ENCODE assay signal across 16 cellular contexts in genomic region chr11:647672-648158, GRCh38. TPM values are rescaled to one million over a fixed set of nuclear protein-coding genes. Genes with fewer than 3 reads are reported as not detected.
DNase-seq lines count a peak whose midpoint lies in the region; ATAC-seq, FAIRE-seq and TF ChIP-seq lines count a peak whose summit lies in the region.
"Not testable (repeated sequence)": the region's sequence is repeated elsewhere in the genome, so short reads cannot be mapped to it uniquely, and the experiment has no call there.
"Had no signal": no experiment of that assay in that cellular context is flagged by ENCODE, and none has a peak within 500 bp of the region (broad histone marks: within the 10 kb centered on the region; RNA-seq: fewer than 3 reads in every experiment).

No MANE protein-coding gene starts in this region.

- not testable (repeated sequence) for H3K9me2 ChIP-seq in hepatocyte (replicated peaks; ENCODE audit: insufficient read depth)

- TF ChIP-seq RAD21 in HepG2 (CRISPR knock-in tag; IDR thresholded peaks at IDR 0.05), result not testable (repeated sequence)

- H3K27ac ChIP-seq in HEK293 (ENCODE audit: extremely low read depth, low read depth, low read length); hepatocyte; HepG2 (ENCODE audit: extremely low read length, insufficient read depth, low read length); osteoblast (ENCODE audit: low read depth, low read length): not testable (repeated sequence)

- not testable (repeated sequence) for H3K4me1 Mint-ChIP-seq in WTC11; endothelial cell (ENCODE audit: unreplicated experiment)
- H3K4me1 Mint-ChIP-seq in stimulated activated naive B cell treated with anti-CD40 and anti-IgM and Interleukin-4, amounts not matched to agents 10 μg/mL and 1 μg/mL and 100 μg/mL, for 72 hours, result peaks cover 0 to 11% of the 10 kb centered on the region in 2 donors

- not testable (repeated sequence) for H3K4me3 Mint-ChIP-seq in WTC11; stimulated activated naive B cell treated with anti-CD40 and anti-IgM and Interleukin-4, amounts not matched to agents 10 μg/mL and 1 μg/mL and 100 μg/mL, for 72 hours
- peak overlapping the region; percentile 35 for H3K4me3 Mint-ChIP-seq in endothelial cell (ENCODE audit: unreplicated experiment)

- peaks cover 16 to 80% of the 10 kb centered on the region in 2 experiments; a peak in 2 of 3 replicates for H3K36me3 ChIP-seq in HEK293 (ENCODE audit: control insufficient read depth in 2 of 2, insufficient read depth in 1 of 2, low read length in 2 of 2)
- H3K36me3 ChIP-seq in hepatocyte (replicated peaks; ENCODE audit: insufficient read depth, low read depth), result not testable (repeated sequence)
- H3K36me3 ChIP-seq in HepG2 (replicated peaks in 1 of 2; ENCODE audit: control insufficient read depth in 1 of 2, insufficient read depth in 2 of 2, low read length in 2 of 2), result peaks cover 4 to 20% of the 10 kb centered on the region in 2 experiments
- peaks cover 11% of the 10 kb centered on the region for H3K36me3 ChIP-seq in osteoblast (ENCODE audit: insufficient read depth, low read length)

- H3K4me2 ChIP-seq in hepatocyte; HepG2 (ENCODE audit: low read depth, low read length); osteoblast (ENCODE audit: insufficient read depth, low read length): not testable (repeated sequence)

- not testable (repeated sequence) for H3K4me1 ChIP-seq in HEK293 (ENCODE audit: control insufficient read depth, insufficient read depth, low read length); hepatocyte (ENCODE audit: insufficient read depth); osteoblast (ENCODE audit: insufficient read depth, low read length)
- peaks cover 12% of the 10 kb centered on the region; the same call in 1 of the 2 replicates for H3K4me1 ChIP-seq in HepG2 (ENCODE audit: insufficient read depth, low read length)

- not testable (repeated sequence) for H3K4me3 ChIP-seq in HEK293 (ENCODE audit: low read depth, low read length); hepatocyte; HepG2 (replicated peaks in 1 of 3; ENCODE audit: insufficient read depth in 1 of 3, low read depth in 2 of 3, low read length in 3 of 3); osteoblast (ENCODE audit: insufficient read depth, low read length)

- H3K9me3 ChIP-seq in HEK293 (ENCODE audit: control insufficient read depth, insufficient read depth, low read depth, low read length); hepatocyte (ENCODE audit: low read depth); HepG2 (ENCODE audit: low read length); osteoblast (ENCODE audit: low read depth, low read length): not testable (repeated sequence)

- TF ChIP-seq CTCF in HEK293 (tag by site-specific recombination; IDR thresholded peaks at IDR 0.05); WTC11 (IDR thresholded peaks at IDR 0.05); endothelial cell (IDR thresholded peaks at IDR 0.05; ENCODE audit: unreplicated experiment); hepatocyte (IDR thresholded peaks at IDR 0.05; ENCODE audit: poor library complexity); HepG2 (CRISPR knock-in tag; IDR thresholded peaks at IDR 0.05); osteoblast (IDR thresholded peaks at IDR 0.05; ENCODE audit: extremely low read depth, low read depth, low read length): not testable (repeated sequence)

- not testable (repeated sequence) for FAIRE-seq in HepG2 (lab: Jason Lieb, UNC)

- not testable (repeated sequence) for DNase-seq in WTC11 (ENCODE audit: low spot score); endothelial cell (ENCODE audit: low spot score); HepG2 (ENCODE audit: low spot score); stimulated activated naive B cell treated with anti-CD40 and anti-IgM and Interleukin-4, amounts not matched to agents 10 μg/mL and 1 μg/mL and 100 μg/mL, for 72 hours
- DNase-seq in hepatocyte (ENCODE audit: low spot score) (peak; percentile 46), osteoblast (ENCODE audit: insufficient read length, low spot score, missing footprints) (peak; percentile 62)

- peak overlapping the region; percentile 80; the same call in 1 of the 2 replicates for H3K27ac Mint-ChIP-seq in WTC11
- H3K27ac Mint-ChIP-seq in endothelial cell (ENCODE audit: unreplicated experiment), result not testable (repeated sequence)
- peak overlapping the region; percentile 42 for H3K27ac Mint-ChIP-seq in stimulated activated naive B cell treated with anti-CD40 and anti-IgM and Interleukin-4, amounts not matched to agents 10 μg/mL and 1 μg/mL and 100 μg/mL, for 72 hours

- H3K79me2 ChIP-seq in hepatocyte; HepG2 (ENCODE audit: insufficient read depth, low read length); osteoblast (ENCODE audit: insufficient read depth, low read length): not testable (repeated sequence)

- POLR2A ChIA-PET in HEK293 (lab: Yijun Ruan, JAX); WTC11 (lab: Charles Lee); HepG2 (lab: Yijun Ruan, JAX): not testable (repeated sequence)

- intact Hi-C loops in HepG2 (cut with micrococcal nuclease; ENCODE audit: unreplicated experiment), result not testable (repeated sequence)

- not testable (repeated sequence) for H3K9me3 Mint-ChIP-seq in WTC11; endothelial cell (ENCODE audit: unreplicated experiment); stimulated activated naive B cell treated with anti-CD40 and anti-IgM and Interleukin-4, amounts not matched to agents 10 μg/mL and 1 μg/mL and 100 μg/mL, for 72 hours

- not testable (repeated sequence) for ATAC-seq in WTC11; HepG2; stimulated activated naive B cell treated with anti-CD40 and anti-IgM and Interleukin-4, amounts not matched to agents 10 μg/mL and 1 μg/mL and 100 μg/mL, for 72 hours (replicated peaks)

- H3K27me3 ChIP-seq in hepatocyte; HepG2 (ENCODE audit: control insufficient read depth in 1 of 2, insufficient read depth in 2 of 2, low read length in 2 of 2); osteoblast (ENCODE audit: insufficient read depth, low read length): not testable (repeated sequence)

- not testable (repeated sequence) for H2AFZ ChIP-seq in hepatocyte; HepG2 (ENCODE audit: low read length); osteoblast (ENCODE audit: low read length)

- 81% methylated on average over 9 of the region's 14 CpGs for WGBS in hepatocyte (ENCODE audit: low lambda C conversion rate, missing lambda C conversion rate)
- 78% methylated on average over 9 of the region's 14 CpGs for WGBS in HepG2 (ENCODE audit: low lambda C conversion rate)

- peaks cover 26% of the 10 kb centered on the region for H3K36me3 Mint-ChIP-seq in WTC11
- peaks cover 13% of the 10 kb centered on the region for H3K36me3 Mint-ChIP-seq in endothelial cell (ENCODE audit: low read depth, unreplicated experiment)
- H3K36me3 Mint-ChIP-seq in stimulated activated naive B cell treated with anti-CD40 and anti-IgM and Interleukin-4, amounts not matched to agents 10 μg/mL and 1 μg/mL and 100 μg/mL, for 72 hours, result peaks cover 19 to 44% of the 10 kb centered on the region in 2 donors

- TF ChIP-seq POLR2A in HepG2 (IDR thresholded peaks at IDR 0.05; ENCODE audit: insufficient read depth in 1 of 2, low read depth in 2 of 2, low read length in 2 of 2), result not testable (repeated sequence)

- CTCF ChIA-PET in HEK293 (lab: Yijun Ruan, JAX); WTC11 (lab: Charles Lee); HepG2 (lab: Yijun Ruan, JAX; ENCODE audit: low intra/inter-chr PET ratio, low total read pairs): not testable (repeated sequence)

- BruUV-seq in HepG2 (replicated peaks; lab: Mats Ljungman, UMichigan), result not testable (repeated sequence)

- not testable (repeated sequence) for H4K20me1 ChIP-seq in hepatocyte (ENCODE audit: insufficient read depth, poor library complexity, severe bottlenecking); HepG2 (ENCODE audit: insufficient read depth, low read length); osteoblast (ENCODE audit: insufficient read depth, low read length)

- H3K9ac ChIP-seq in HepG2 (ENCODE audit: insufficient read depth, low read depth, low read length), result not testable (repeated sequence)

- not testable (repeated sequence) for TF ChIP-seq EP300 in HepG2 (IDR thresholded peaks at IDR 0.05; ENCODE audit: low read depth in 2 of 2, low read length in 2 of 2); HepG2 (CRISPR knock-in tag; IDR thresholded peaks at IDR 0.05; ENCODE audit: borderline replicate concordance)

- in situ Hi-C loops in HepG2 (cut with HindIII; ENCODE audit: extremely low pct_ligation_motif_present, low pct_unique_long_range_greater_than_20kb), result not testable (repeated sequence)

- H3K27me3 Mint-ChIP-seq in WTC11 (ENCODE audit: low read depth); stimulated activated naive B cell treated with anti-CD40 and anti-IgM and Interleukin-4, amounts not matched to agents 10 μg/mL and 1 μg/mL and 100 μg/mL, for 72 hours: not testable (repeated sequence)
- peaks cover 14% of the 10 kb centered on the region for H3K27me3 Mint-ChIP-seq in endothelial cell (ENCODE audit: unreplicated experiment)

RNA-seq across cellular contexts. Expression of gene DRD4, which starts 10.6 kb away (rescaled TPM):
- total RNA-seq in WTC11 (2021) (3.7 to 5.8 TPM (median 5.5 TPM) in 3 replicates), endothelial cell (ENCODE audit: unreplicated experiment) (0.33 TPM), hepatocyte (not detected in 2 replicates), HepG2 (2016; rRNA removed; fragmentation: Illumina TruSeq; extraction: Trizol) (0.13 TPM in 1 of 2 replicates, not detected in the other), osteoblast (under 0.01 TPM in 1 of 2 replicates, not detected in the other)
- polyA plus RNA-seq in hepatocyte (1.1 and 2.9 TPM in 2 replicates), HepG2 (2011; rRNA removed) (0.09 TPM in 2 replicates)
- total RNA-seq in HepG2 (2016; cell fraction: cytosol; rRNA removed; fragmentation: Illumina TruSeq; extraction: Trizol; ENCODE audit: low read depth), result not detected in 2 replicates
- total RNA-seq in HepG2 (2016; cell fraction: insoluble cytoplasmic fraction; rRNA removed; fragmentation: Illumina TruSeq; extraction: Trizol), result not detected in 2 replicates
- 0.15 TPM in 1 of 2 replicates, not detected in the other for total RNA-seq in HepG2 (2016; cell fraction: membrane; rRNA removed; fragmentation: Illumina TruSeq; extraction: Trizol)
- total RNA-seq in HepG2 (2016; cell fraction: nucleus; rRNA removed; fragmentation: Illumina TruSeq; extraction: Trizol), result not detected in 2 replicates
- 0.11 TPM in 1 of 2 replicates, not detected in the other for polyA plus RNA-seq in HepG2 (2011; cell fraction: cytosol; rRNA removed)
- 1.3 and 1.6 TPM in 2 replicates for polyA plus RNA-seq in HepG2 (2011; cell fraction: nucleus; rRNA removed)
- polyA plus RNA-seq in HepG2 (2012), result 0.60 and 0.79 TPM in 2 replicates
- polyA plus RNA-seq in HepG2 (2016; cell fraction: cytosol; fragmentation: Illumina TruSeq; extraction: Trizol; ENCODE audit: low read depth), result 0.18 and 0.26 TPM in 2 replicates
- polyA plus RNA-seq in HepG2 (2016; cell fraction: insoluble cytoplasmic fraction; fragmentation: Illumina TruSeq; extraction: Trizol; ENCODE audit: low read depth), result 0.16 and 0.24 TPM in 2 replicates
- polyA plus RNA-seq in HepG2 (2016; cell fraction: membrane; fragmentation: Illumina TruSeq; extraction: Trizol; ENCODE audit: low read depth), result 0.22 and 0.28 TPM in 2 replicates
- 1.4 and 1.5 TPM in 2 replicates for polyA plus RNA-seq in HepG2 (2016; cell fraction: nucleus; fragmentation: Illumina TruSeq; extraction: Trizol; ENCODE audit: insufficient read depth, low read depth)
- polyA minus RNA-seq in HepG2 (2011; rRNA and poly(A)+ RNA removed; ENCODE audit: low replicate concordance), result 0.42 TPM in 1 of 2 replicates, not detected in the other
- polyA minus RNA-seq in HepG2 (2011; cell fraction: cytosol; rRNA and poly(A)+ RNA removed), result not detected in 2 replicates
- 0.26 and 0.50 TPM in 2 replicates for polyA minus RNA-seq in HepG2 (2011; cell fraction: nucleus; rRNA and poly(A)+ RNA removed)
- total RNA-seq: GM12878, GM23248 had no signal
- polyA plus RNA-seq: A549; CD14-positive monocyte; CD8-positive, alpha-beta memory T cell; GM12878; GM23248 had no signal

RNA-seq across cellular contexts. Expression of gene SCT, which starts 20.7 kb away (rescaled TPM):
- total RNA-seq in WTC11 (2021), result 2.3 to 3.3 TPM (median 2.9 TPM) in 3 replicates
- 1.8 TPM for total RNA-seq in endothelial cell (ENCODE audit: unreplicated experiment)
- not detected in 2 replicates for total RNA-seq in hepatocyte
- 20.5 and 21.7 TPM in 2 replicates for polyA plus RNA-seq in hepatocyte
- total RNA-seq in HepG2 (2016; rRNA removed; fragmentation: Illumina TruSeq; extraction: Trizol), result not detected in 2 replicates
- total RNA-seq in HepG2 (2016; cell fraction: cytosol; rRNA removed; fragmentation: Illumina TruSeq; extraction: Trizol; ENCODE audit: low read depth), result not detected in 2 replicates
- total RNA-seq in HepG2 (2016; cell fraction: insoluble cytoplasmic fraction; rRNA removed; fragmentation: Illumina TruSeq; extraction: Trizol), result not detected in 2 replicates
- total RNA-seq in HepG2 (2016; cell fraction: membrane; rRNA removed; fragmentation: Illumina TruSeq; extraction: Trizol), result not detected in 2 replicates
- not detected in 2 replicates for total RNA-seq in HepG2 (2016; cell fraction: nucleus; rRNA removed; fragmentation: Illumina TruSeq; extraction: Trizol)
- not detected in 2 replicates for polyA plus RNA-seq in HepG2 (2011; rRNA removed)
- polyA plus RNA-seq in HepG2 (2011; cell fraction: cytosol; rRNA removed), result not detected in 2 replicates
- not detected in 2 replicates for polyA plus RNA-seq in HepG2 (2011; cell fraction: nucleus; rRNA removed)
- polyA plus RNA-seq in HepG2 (2012), result not detected in 2 replicates
- polyA plus RNA-seq in HepG2 (2016; cell fraction: cytosol; fragmentation: Illumina TruSeq; extraction: Trizol; ENCODE audit: low read depth), result not detected in 2 replicates
- not detected in 2 replicates for polyA plus RNA-seq in HepG2 (2016; cell fraction: insoluble cytoplasmic fraction; fragmentation: Illumina TruSeq; extraction: Trizol; ENCODE audit: low read depth)
- polyA plus RNA-seq in HepG2 (2016; cell fraction: membrane; fragmentation: Illumina TruSeq; extraction: Trizol; ENCODE audit: low read depth), result not detected in 2 replicates
- not detected in 2 replicates for polyA plus RNA-seq in HepG2 (2016; cell fraction: nucleus; fragmentation: Illumina TruSeq; extraction: Trizol; ENCODE audit: insufficient read depth, low read depth)
- polyA minus RNA-seq in HepG2 (2011; rRNA and poly(A)+ RNA removed; ENCODE audit: low replicate concordance), result not detected in 2 replicates
- polyA minus RNA-seq in HepG2 (2011; cell fraction: cytosol; rRNA and poly(A)+ RNA removed), result not detected in 2 replicates
- polyA minus RNA-seq in HepG2 (2011; cell fraction: nucleus; rRNA and poly(A)+ RNA removed), result not detected in 2 replicates
- total RNA-seq in osteoblast, result not detected in 2 replicates
- total RNA-seq: CD4-positive, alpha-beta T cell; CD8-positive, alpha-beta memory T cell; GM12878; GM23248; H7; HFFc6 had no signal
- polyA plus RNA-seq: A549; CD14-positive monocyte; CD8-positive, alpha-beta memory T cell; GM12878; GM23248 had no signal

RNA-seq across cellular contexts. Expression of gene CDHR5, which starts 23.0 kb away (rescaled TPM):
- total RNA-seq in WTC11 (2021) (0.26 to 0.34 TPM in 2 of 3 replicates, not detected in the other), endothelial cell (ENCODE audit: unreplicated experiment) (not detected), hepatocyte (91.5 and 114 TPM in 2 replicates), HepG2 (2016; rRNA removed; fragmentation: Illumina TruSeq; extraction: Trizol) (0.21 and 0.46 TPM in 2 replicates), osteoblast (not detected in 2 replicates)
- polyA plus RNA-seq in hepatocyte (142 and 166 TPM in 2 replicates), HepG2 (2011; rRNA removed) (0.68 and 0.71 TPM in 2 replicates)
- 0.09 TPM in 1 of 2 replicates, not detected in the other for total RNA-seq in HepG2 (2016; cell fraction: cytosol; rRNA removed; fragmentation: Illumina TruSeq; extraction: Trizol; ENCODE audit: low read depth)
- 0.52 TPM in 1 of 2 replicates, not detected in the other for total RNA-seq in HepG2 (2016; cell fraction: insoluble cytoplasmic fraction; rRNA removed; fragmentation: Illumina TruSeq; extraction: Trizol)
- total RNA-seq in HepG2 (2016; cell fraction: membrane; rRNA removed; fragmentation: Illumina TruSeq; extraction: Trizol), result 0.25 and 0.52 TPM in 2 replicates
- total RNA-seq in HepG2 (2016; cell fraction: nucleus; rRNA removed; fragmentation: Illumina TruSeq; extraction: Trizol), result 0.65 and 0.72 TPM in 2 replicates
- polyA plus RNA-seq in HepG2 (2011; cell fraction: cytosol; rRNA removed), result 0.19 and 0.67 TPM in 2 replicates
- polyA plus RNA-seq in HepG2 (2011; cell fraction: nucleus; rRNA removed), result 1.8 and 3.5 TPM in 2 replicates
- 0.37 and 0.71 TPM in 2 replicates for polyA plus RNA-seq in HepG2 (2012)
- polyA plus RNA-seq in HepG2 (2016; cell fraction: cytosol; fragmentation: Illumina TruSeq; extraction: Trizol; ENCODE audit: low read depth), result 0.06 and 0.12 TPM in 2 replicates
- 0.70 and 0.90 TPM in 2 replicates for polyA plus RNA-seq in HepG2 (2016; cell fraction: insoluble cytoplasmic fraction; fragmentation: Illumina TruSeq; extraction: Trizol; ENCODE audit: low read depth)
- 0.11 and 0.40 TPM in 2 replicates for polyA plus RNA-seq in HepG2 (2016; cell fraction: membrane; fragmentation: Illumina TruSeq; extraction: Trizol; ENCODE audit: low read depth)
- polyA plus RNA-seq in HepG2 (2016; cell fraction: nucleus; fragmentation: Illumina TruSeq; extraction: Trizol; ENCODE audit: insufficient read depth, low read depth), result 3.1 and 3.6 TPM in 2 replicates
- polyA minus RNA-seq in HepG2 (2011; rRNA and poly(A)+ RNA removed; ENCODE audit: low replicate concordance), result 0.62 TPM in 1 of 2 replicates, not detected in the other
- polyA minus RNA-seq in HepG2 (2011; cell fraction: cytosol; rRNA and poly(A)+ RNA removed), result 0.40 TPM in 1 of 2 replicates, not detected in the other
- 0.26 and 0.75 TPM in 2 replicates for polyA minus RNA-seq in HepG2 (2011; cell fraction: nucleus; rRNA and poly(A)+ RNA removed)
- total RNA-seq: CD4-positive, alpha-beta T cell; CD8-positive, alpha-beta memory T cell; GM12878; GM23248; H1; H7; HFFc6 had no signal
- polyA plus RNA-seq: CD8-positive, alpha-beta memory T cell; GM23248; H1 had no signal

RNA-seq across cellular contexts. Expression of gene IRF7, which starts 32.0 kb away (rescaled TPM):
- total RNA-seq in WTC11 (2021) (11.1 to 12.0 TPM (median 11.5 TPM) in 3 replicates), endothelial cell (ENCODE audit: unreplicated experiment) (11.6 TPM), hepatocyte (9.3 and 10.4 TPM in 2 replicates), HepG2 (2016; rRNA removed; fragmentation: Illumina TruSeq; extraction: Trizol) (not detected in 2 replicates), osteoblast (11.5 and 21.4 TPM in 2 replicates)
- polyA plus RNA-seq in hepatocyte (24.6 and 30.4 TPM in 2 replicates), HepG2 (2011; rRNA removed) (0.04 TPM in 1 of 2 replicates, not detected in the other)
- not detected in 2 replicates for total RNA-seq in HepG2 (2016; cell fraction: cytosol; rRNA removed; fragmentation: Illumina TruSeq; extraction: Trizol; ENCODE audit: low read depth)
- not detected in 2 replicates for total RNA-seq in HepG2 (2016; cell fraction: insoluble cytoplasmic fraction; rRNA removed; fragmentation: Illumina TruSeq; extraction: Trizol)
- total RNA-seq in HepG2 (2016; cell fraction: membrane; rRNA removed; fragmentation: Illumina TruSeq; extraction: Trizol), result not detected in 2 replicates
- not detected in 2 replicates for total RNA-seq in HepG2 (2016; cell fraction: nucleus; rRNA removed; fragmentation: Illumina TruSeq; extraction: Trizol)
- 0.03 TPM in 1 of 2 replicates, not detected in the other for polyA plus RNA-seq in HepG2 (2011; cell fraction: cytosol; rRNA removed)
- 0.47 and 0.69 TPM in 2 replicates for polyA plus RNA-seq in HepG2 (2011; cell fraction: nucleus; rRNA removed)
- polyA plus RNA-seq in HepG2 (2012), result 0.42 and 0.91 TPM in 2 replicates
- not detected in 2 replicates for polyA plus RNA-seq in HepG2 (2016; cell fraction: cytosol; fragmentation: Illumina TruSeq; extraction: Trizol; ENCODE audit: low read depth)
- polyA plus RNA-seq in HepG2 (2016; cell fraction: insoluble cytoplasmic fraction; fragmentation: Illumina TruSeq; extraction: Trizol; ENCODE audit: low read depth), result not detected in 2 replicates
- not detected in 2 replicates for polyA plus RNA-seq in HepG2 (2016; cell fraction: membrane; fragmentation: Illumina TruSeq; extraction: Trizol; ENCODE audit: low read depth)
- not detected in 2 replicates for polyA plus RNA-seq in HepG2 (2016; cell fraction: nucleus; fragmentation: Illumina TruSeq; extraction: Trizol; ENCODE audit: insufficient read depth, low read depth)
- 3.8 TPM in 1 of 2 replicates, not detected in the other for polyA minus RNA-seq in HepG2 (2011; rRNA and poly(A)+ RNA removed; ENCODE audit: low replicate concordance)
- not detected in 2 replicates for polyA minus RNA-seq in HepG2 (2011; cell fraction: cytosol; rRNA and poly(A)+ RNA removed)
- not detected in 2 replicates for polyA minus RNA-seq in HepG2 (2011; cell fraction: nucleus; rRNA and poly(A)+ RNA removed)

RNA-seq across cellular contexts. Expression of gene DEAF1, which starts 47.3 kb away (rescaled TPM):
- total RNA-seq in WTC11 (2021) (62.2 to 85.3 TPM (median 81.1 TPM) in 3 replicates), endothelial cell (ENCODE audit: unreplicated experiment) (118 TPM), hepatocyte (27.2 and 41.5 TPM in 2 replicates), HepG2 (2016; rRNA removed; fragmentation: Illumina TruSeq; extraction: Trizol) (18.2 and 29.6 TPM in 2 replicates), osteoblast (38.0 and 44.2 TPM in 2 replicates)
- polyA plus RNA-seq in hepatocyte (59.1 and 75.1 TPM in 2 replicates), HepG2 (2011; rRNA removed) (22.3 and 31.6 TPM in 2 replicates)
- 52.0 and 58.7 TPM in 2 replicates for total RNA-seq in HepG2 (2016; cell fraction: cytosol; rRNA removed; fragmentation: Illumina TruSeq; extraction: Trizol; ENCODE audit: low read depth)
- total RNA-seq in HepG2 (2016; cell fraction: insoluble cytoplasmic fraction; rRNA removed; fragmentation: Illumina TruSeq; extraction: Trizol), result 20.8 and 32.8 TPM in 2 replicates
- total RNA-seq in HepG2 (2016; cell fraction: membrane; rRNA removed; fragmentation: Illumina TruSeq; extraction: Trizol), result 63.0 and 70.8 TPM in 2 replicates
- 23.5 and 24.2 TPM in 2 replicates for total RNA-seq in HepG2 (2016; cell fraction: nucleus; rRNA removed; fragmentation: Illumina TruSeq; extraction: Trizol)
- 18.7 and 21.9 TPM in 2 replicates for polyA plus RNA-seq in HepG2 (2011; cell fraction: cytosol; rRNA removed)
- 48.8 and 50.2 TPM in 2 replicates for polyA plus RNA-seq in HepG2 (2011; cell fraction: nucleus; rRNA removed)
- 24.8 and 28.9 TPM in 2 replicates for polyA plus RNA-seq in HepG2 (2012)
- polyA plus RNA-seq in HepG2 (2016; cell fraction: cytosol; fragmentation: Illumina TruSeq; extraction: Trizol; ENCODE audit: low read depth), result 54.2 and 64.1 TPM in 2 replicates
- polyA plus RNA-seq in HepG2 (2016; cell fraction: insoluble cytoplasmic fraction; fragmentation: Illumina TruSeq; extraction: Trizol; ENCODE audit: low read depth), result 20.0 and 24.6 TPM in 2 replicates
- polyA plus RNA-seq in HepG2 (2016; cell fraction: membrane; fragmentation: Illumina TruSeq; extraction: Trizol; ENCODE audit: low read depth), result 53.8 and 73.1 TPM in 2 replicates
- 41.0 and 44.0 TPM in 2 replicates for polyA plus RNA-seq in HepG2 (2016; cell fraction: nucleus; fragmentation: Illumina TruSeq; extraction: Trizol; ENCODE audit: insufficient read depth, low read depth)
- 25.5 and 31.1 TPM in 2 replicates for polyA minus RNA-seq in HepG2 (2011; rRNA and poly(A)+ RNA removed; ENCODE audit: low replicate concordance)
- polyA minus RNA-seq in HepG2 (2011; cell fraction: cytosol; rRNA and poly(A)+ RNA removed), result 12.7 and 21.4 TPM in 2 replicates
- polyA minus RNA-seq in HepG2 (2011; cell fraction: nucleus; rRNA and poly(A)+ RNA removed), result 27.7 and 32.9 TPM in 2 replicates

Comparison
In these comparisons a context has a peak if more than half of its experiments do, and no peak if none do; other contexts are left out.
1. RNA of gene CDHR5, which starts 23.0 kb away (total RNA-seq): 91.5 to 114 TPM in hepatocyte; 0.09 to 0.72 TPM in HepG2, 0.26 to 0.34 TPM in WTC11, not detected in endothelial cell (single experiment) and not detected in osteoblast; every median in the first group is over 10 times any median in the second.